ENCODE assay signal across 25 cellular contexts in the genomic region with DNA sequence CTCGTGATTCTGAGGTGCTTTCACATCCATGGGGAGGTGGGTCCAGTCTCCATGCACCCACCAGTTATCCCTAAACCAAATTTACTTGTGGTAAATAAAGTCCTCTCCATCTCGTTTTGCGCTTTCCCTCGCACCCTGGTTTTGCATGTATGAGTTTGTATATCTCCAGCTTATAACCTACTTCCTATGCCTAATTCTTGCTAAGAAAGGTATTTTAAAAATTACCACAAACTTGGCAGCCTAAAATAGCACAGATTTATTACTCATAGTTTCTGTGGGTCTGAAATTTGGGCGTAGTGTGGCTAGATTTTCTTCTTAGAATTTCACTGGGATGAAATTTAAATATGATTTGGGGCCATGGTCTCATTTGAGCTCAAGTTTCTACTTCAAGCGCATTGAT.
"Had no signal": no experiment of that assay in that cellular context is flagged by ENCODE, and none has a peak within 500 bp of the region (broad histone marks: within the 10 kb centered on the region; RNA-seq: fewer than 3 reads in every experiment).

No MANE protein-coding gene starts in this region.

- H3K27ac Mint-ChIP-seq: effector memory CD8-positive, alpha-beta T cell; naive thymus-derived CD4-positive, alpha-beta T cell; nephron; neural progenitor cell; stimulated activated effector memory CD8-positive, alpha-beta T cell treated with anti-CD3 and anti-CD28 coated beads, Interleukin-12 subunit alpha, Interleukin-12 subunit beta, amount 100 ng/mL, for 72 hours had no signal

- H3K4me2 ChIP-seq: hepatocyte, neural progenitor cell had no signal

- H3K36me3 ChIP-seq: esophagus squamous epithelium, gastroesophageal sphincter, heart left ventricle, neural progenitor cell, prostate gland, right atrium auricular region, thoracic aorta, tibial nerve, upper lobe of left lung had no signal

- H3K4me1 ChIP-seq: esophagus squamous epithelium, gastroesophageal sphincter, heart left ventricle, neural progenitor cell, prostate gland, right atrium auricular region, tibial nerve, upper lobe of left lung had no signal

- H3K79me2 ChIP-seq: hepatocyte had no signal

- DNase-seq: cortex of kidney; effector memory CD8-positive, alpha-beta T cell; erythroblast; esophagus squamous epithelium; foreskin fibroblast; heart left ventricle; kidney; mesendoderm; midbrain; naive thymus-derived CD4-positive, alpha-beta T cell; stimulated activated CD4-positive, alpha-beta T cell treated with anti-CD3 and anti-CD28 coated beads, Interleukin-2, amount 100 ng/mL, for 24 hours; stimulated activated CD4-positive, alpha-beta T cell treated with anti-CD3 and anti-CD28 coated beads, Interleukin-4, amount 100 ng/mL, for 24 hours; stimulated activated naive CD8-positive, alpha-beta T cell treated with anti-CD3 and anti-CD28 coated beads, Interleukin-15, Interleukin-2, amounts not matched to agents 100 U/mL and 50 U/mL, for 24 hours; upper lobe of left lung had no signal

- H3K9me3 Mint-ChIP-seq: stimulated activated effector memory CD8-positive, alpha-beta T cell treated with anti-CD3 and anti-CD28 coated beads, Interleukin-12 subunit alpha, Interleukin-12 subunit beta, amount 100 ng/mL, for 72 hours had no signal

- H3K27ac ChIP-seq: esophagus squamous epithelium, gastroesophageal sphincter, heart left ventricle, hepatocyte, neural progenitor cell, prostate gland, right atrium auricular region, thoracic aorta, tibial nerve, upper lobe of left lung had no signal

- ATAC-seq: effector memory CD8-positive, alpha-beta T cell; gastroesophageal sphincter; heart left ventricle; left lobe of liver; naive thymus-derived CD4-positive, alpha-beta T cell; sciatic nerve; stimulated activated effector memory CD8-positive, alpha-beta T cell treated with anti-CD3 and anti-CD28 coated beads, Interleukin-12 subunit alpha, Interleukin-12 subunit beta, amount 100 ng/mL, for 72 hours; stimulated activated naive CD8-positive, alpha-beta T cell treated with anti-CD3 and anti-CD28 coated beads, Interleukin-15, Interleukin-2, amounts not matched to agents 100 U/mL and 50 U/mL, for 24 hours had no signal

- H3K27me3 Mint-ChIP-seq: effector memory CD8-positive, alpha-beta T cell had no signal

- H3K4me3 Mint-ChIP-seq: effector memory CD8-positive, alpha-beta T cell; naive thymus-derived CD4-positive, alpha-beta T cell; nephron; neural progenitor cell; stimulated activated effector memory CD8-positive, alpha-beta T cell treated with anti-CD3 and anti-CD28 coated beads, Interleukin-12 subunit alpha, Interleukin-12 subunit beta, amount 100 ng/mL, for 72 hours had no signal

- H2AFZ ChIP-seq: hepatocyte, neural progenitor cell had no signal

- H3K36me3 Mint-ChIP-seq: naive thymus-derived CD4-positive, alpha-beta T cell; neural progenitor cell; stimulated activated effector memory CD8-positive, alpha-beta T cell treated with anti-CD3 and anti-CD28 coated beads, Interleukin-12 subunit alpha, Interleukin-12 subunit beta, amount 100 ng/mL, for 72 hours had no signal

- H3K27me3 ChIP-seq: esophagus squamous epithelium, gastroesophageal sphincter, heart left ventricle, hepatocyte, neural progenitor cell, right atrium auricular region, tibial nerve, upper lobe of left lung had no signal

- H3K4me1 Mint-ChIP-seq: naive thymus-derived CD4-positive, alpha-beta T cell; nephron; neural progenitor cell; stimulated activated effector memory CD8-positive, alpha-beta T cell treated with anti-CD3 and anti-CD28 coated beads, Interleukin-12 subunit alpha, Interleukin-12 subunit beta, amount 100 ng/mL, for 72 hours had no signal

- H3K4me3 ChIP-seq: esophagus squamous epithelium, gastroesophageal sphincter, heart left ventricle, hepatocyte, neural progenitor cell, prostate gland, right atrium auricular region, thoracic aorta, tibial nerve, upper lobe of left lung had no signal
